Comparison of ENCODE assay signal across 1 cellular context in genomic region chr10:13414855-13415254, GRCh38.
TF ChIP-seq lines count a peak whose summit lies in the region.

No MANE protein-coding gene starts in this region.

TF ChIP-seq in HepG2, 621 proteins besides CTCF, POLR2A, EP300 and RAD21 (continued from another document and continues in another):
- TF ChIP-seq, protein P1, sequence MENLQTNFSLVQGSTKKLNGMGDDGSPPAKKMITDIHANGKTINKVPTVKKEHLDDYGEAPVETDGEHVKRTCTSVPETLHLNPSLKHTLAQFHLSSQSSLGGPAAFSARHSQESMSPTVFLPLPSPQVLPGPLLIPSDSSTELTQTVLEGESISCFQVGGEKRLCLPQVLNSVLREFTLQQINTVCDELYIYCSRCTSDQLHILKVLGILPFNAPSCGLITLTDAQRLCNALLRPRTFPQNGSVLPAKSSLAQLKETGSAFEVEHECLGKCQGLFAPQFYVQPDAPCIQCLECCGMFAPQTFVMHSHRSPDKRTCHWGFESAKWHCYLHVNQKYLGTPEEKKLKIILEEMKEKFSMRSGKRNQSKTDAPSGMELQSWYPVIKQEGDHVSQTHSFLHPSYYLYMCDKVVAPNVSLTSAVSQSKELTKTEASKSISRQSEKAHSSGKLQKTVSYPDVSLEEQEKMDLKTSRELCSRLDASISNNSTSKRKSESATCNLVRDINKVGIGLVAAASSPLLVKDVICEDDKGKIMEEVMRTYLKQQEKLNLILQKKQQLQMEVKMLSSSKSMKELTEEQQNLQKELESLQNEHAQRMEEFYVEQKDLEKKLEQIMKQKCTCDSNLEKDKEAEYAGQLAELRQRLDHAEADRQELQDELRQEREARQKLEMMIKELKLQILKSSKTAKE (CRISPR knock-in tag; IDR thresholded peaks at IDR 0.05; ENCODE audit: borderline replicate concordance): no peak
- TF ChIP-seq ZFP90 (CRISPR knock-in tag; IDR thresholded peaks at IDR 0.05; ENCODE audit: borderline replicate concordance) (no peak), ZNF274 (CRISPR knock-in tag; IDR thresholded peaks at IDR 0.05) (no peak; the same call in 1 of the 2 replicates), HOXA3 (CRISPR knock-in tag; IDR thresholded peaks at IDR 0.05) (peak; percentile 15; the same call in 1 of the 2 replicates), HOXD1 (CRISPR knock-in tag; IDR thresholded peaks at IDR 0.05) (peak; percentile 92), CHD2 (IDR thresholded peaks at IDR 0.05; ENCODE audit: low read depth, low read length) (no peak), SP1 (IDR thresholded peaks at IDR 0.05) (no peak), SP1 (CRISPR knock-in tag; IDR thresholded peaks at IDR 0.05) (no peak), ATF2 (CRISPR knock-in tag; IDR thresholded peaks at IDR 0.05) (0 out of 2 replicates have a peak, but pooled peaks have one; percentile 34), MAFK (conservative IDR thresholded peaks at IDR 0.05 in 1 of 2, IDR thresholded peaks at IDR 0.05 in 1 of 2; ENCODE audit: low read length in 2 of 2) (no peak), ZNF674 (CRISPR knock-in tag; IDR thresholded peaks at IDR 0.05; ENCODE audit: low read depth) (no peak), GATA4 (IDR thresholded peaks at IDR 0.05; ENCODE audit: borderline replicate concordance, low read depth) (no peak), PHF21A (CRISPR knock-in tag; IDR thresholded peaks at IDR 0.05) (no peak; the same call in 1 of the 2 replicates), PRDM10 (CRISPR knock-in tag; IDR thresholded peaks at IDR 0.05; ENCODE audit: low read depth) (no peak), SIN3B (IDR thresholded peaks at IDR 0.05; ENCODE audit: low read length) (no peak), ZSCAN21 (CRISPR knock-in tag; IDR thresholded peaks at IDR 0.05; ENCODE audit: borderline replicate concordance) (no peak), ZNF180 (CRISPR knock-in tag; IDR thresholded peaks at IDR 0.05; ENCODE audit: borderline replicate concordance, low read depth) (no peak), SIN3A (IDR thresholded peaks at IDR 0.05; ENCODE audit: borderline replicate concordance, low read depth, low read length) (no peak), ETV5 (CRISPR knock-in tag; IDR thresholded peaks at IDR 0.05; ENCODE audit: borderline replicate concordance) (peak; percentile 91), TAF1 (CRISPR knock-in tag; IDR thresholded peaks at IDR 0.05) (no peak), PCBP1 (IDR thresholded peaks at IDR 0.05; ENCODE audit: borderline replicate concordance, low read depth, low read length) (no peak), STAT5B (CRISPR knock-in tag; IDR thresholded peaks at IDR 0.05) (no peak), PHF8 (CRISPR knock-in tag; IDR thresholded peaks at IDR 0.05) (no peak), ADNP (CRISPR knock-in tag; IDR thresholded peaks at IDR 0.05) (no peak), ZNF30 (CRISPR knock-in tag; IDR thresholded peaks at IDR 0.05) (no peak), CBX2 (IDR thresholded peaks at IDR 0.05; ENCODE audit: low read depth, low read length) (no peak), CBX2 (CRISPR knock-in tag; IDR thresholded peaks at IDR 0.05; ENCODE audit: low read depth) (no peak), FIP1L1 (IDR thresholded peaks at IDR 0.05; ENCODE audit: borderline replicate concordance, insufficient read depth, low read depth, low read length) (no peak), RAD51 (IDR thresholded peaks at IDR 0.05; ENCODE audit: borderline replicate concordance) (no peak), MTA1 (CRISPR knock-in tag; IDR thresholded peaks at IDR 0.05; ENCODE audit: borderline replicate concordance) (no peak), ZMYM2 (CRISPR knock-in tag; IDR thresholded peaks at IDR 0.05) (no peak), MYPOP (CRISPR knock-in tag; IDR thresholded peaks at IDR 0.05) (no peak), JARID2 (CRISPR knock-in tag; IDR thresholded peaks at IDR 0.05; ENCODE audit: insufficient replicate concordance) (no peak), TBP (CRISPR knock-in tag; IDR thresholded peaks at IDR 0.05) (no peak), RBFOX2 (IDR thresholded peaks at IDR 0.05; ENCODE audit: low read depth, low read length) (no peak), ZNF251 (CRISPR knock-in tag; IDR thresholded peaks at IDR 0.05) (no peak), ZNF644 (CRISPR knock-in tag; IDR thresholded peaks at IDR 0.05; ENCODE audit: low read depth) (peak; percentile 53; the same call in 1 of the 2 replicates), KLF11 (CRISPR knock-in tag; IDR thresholded peaks at IDR 0.05) (no peak), ATF1 (CRISPR knock-in tag; IDR thresholded peaks at IDR 0.05) (no peak), ZNF563 (CRISPR knock-in tag; IDR thresholded peaks at IDR 0.05) (no peak), ZSCAN20 (CRISPR knock-in tag; IDR thresholded peaks at IDR 0.05; ENCODE audit: borderline replicate concordance) (no peak), NAIF1 (CRISPR knock-in tag; IDR thresholded peaks at IDR 0.05; ENCODE audit: borderline replicate concordance) (no peak), SP4 (CRISPR knock-in tag; IDR thresholded peaks at IDR 0.05) (no peak), SMARCE1 (IDR thresholded peaks at IDR 0.05; ENCODE audit: borderline replicate concordance) (no peak), EEA1 (CRISPR knock-in tag; IDR thresholded peaks at IDR 0.05; ENCODE audit: borderline replicate concordance) (no peak), RFXANK (CRISPR knock-in tag; IDR thresholded peaks at IDR 0.05) (no peak), NFKBIZ (CRISPR knock-in tag; IDR thresholded peaks at IDR 0.05) (no peak), TCF7 (IDR thresholded peaks at IDR 0.05; ENCODE audit: low read depth) (no peak), GLI4 (CRISPR knock-in tag; IDR thresholded peaks at IDR 0.05; ENCODE audit: borderline replicate concordance) (no peak), TFDP1 (CRISPR knock-in tag; IDR thresholded peaks at IDR 0.05; ENCODE audit: borderline replicate concordance) (no peak)
- TF ChIP-seq, protein P2, sequence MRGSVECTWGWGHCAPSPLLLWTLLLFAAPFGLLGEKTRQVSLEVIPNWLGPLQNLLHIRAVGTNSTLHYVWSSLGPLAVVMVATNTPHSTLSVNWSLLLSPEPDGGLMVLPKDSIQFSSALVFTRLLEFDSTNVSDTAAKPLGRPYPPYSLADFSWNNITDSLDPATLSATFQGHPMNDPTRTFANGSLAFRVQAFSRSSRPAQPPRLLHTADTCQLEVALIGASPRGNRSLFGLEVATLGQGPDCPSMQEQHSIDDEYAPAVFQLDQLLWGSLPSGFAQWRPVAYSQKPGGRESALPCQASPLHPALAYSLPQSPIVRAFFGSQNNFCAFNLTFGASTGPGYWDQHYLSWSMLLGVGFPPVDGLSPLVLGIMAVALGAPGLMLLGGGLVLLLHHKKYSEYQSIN (CRISPR knock-in tag; IDR thresholded peaks at IDR 0.05; ENCODE audit: borderline replicate concordance): no peak
- TF ChIP-seq, protein P3, sequence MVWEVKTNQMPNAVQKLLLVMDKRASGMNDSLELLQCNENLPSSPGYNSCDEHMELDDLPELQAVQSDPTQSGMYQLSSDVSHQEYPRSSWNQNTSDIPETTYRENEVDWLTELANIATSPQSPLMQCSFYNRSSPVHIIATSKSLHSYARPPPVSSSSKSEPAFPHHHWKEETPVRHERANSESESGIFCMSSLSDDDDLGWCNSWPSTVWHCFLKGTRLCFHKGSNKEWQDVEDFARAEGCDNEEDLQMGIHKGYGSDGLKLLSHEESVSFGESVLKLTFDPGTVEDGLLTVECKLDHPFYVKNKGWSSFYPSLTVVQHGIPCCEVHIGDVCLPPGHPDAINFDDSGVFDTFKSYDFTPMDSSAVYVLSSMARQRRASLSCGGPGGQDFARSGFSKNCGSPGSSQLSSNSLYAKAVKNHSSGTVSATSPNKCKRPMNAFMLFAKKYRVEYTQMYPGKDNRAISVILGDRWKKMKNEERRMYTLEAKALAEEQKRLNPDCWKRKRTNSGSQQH (CRISPR knock-in tag; IDR thresholded peaks at IDR 0.05; ENCODE audit: low read depth): no peak
- TF ChIP-seq, protein P4, sequence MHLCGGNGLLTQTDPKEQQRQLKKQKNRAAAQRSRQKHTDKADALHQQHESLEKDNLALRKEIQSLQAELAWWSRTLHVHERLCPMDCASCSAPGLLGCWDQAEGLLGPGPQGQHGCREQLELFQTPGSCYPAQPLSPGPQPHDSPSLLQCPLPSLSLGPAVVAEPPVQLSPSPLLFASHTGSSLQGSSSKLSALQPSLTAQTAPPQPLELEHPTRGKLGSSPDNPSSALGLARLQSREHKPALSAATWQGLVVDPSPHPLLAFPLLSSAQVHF (CRISPR knock-in tag; IDR thresholded peaks at IDR 0.05): no peak
- TF ChIP-seq, protein P5, sequence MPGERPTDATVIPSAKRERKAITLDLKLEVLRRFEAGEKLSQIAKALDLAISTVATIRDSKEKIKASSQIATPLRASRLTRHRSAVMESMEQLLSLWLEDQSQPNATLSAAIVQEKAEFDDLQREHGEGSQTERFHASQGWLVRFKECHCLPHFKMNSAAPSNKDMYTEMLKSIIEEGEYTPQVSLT (CRISPR knock-in tag; IDR thresholded peaks at IDR 0.05; ENCODE audit: borderline replicate concordance, low read depth): no peak
- TF ChIP-seq, protein P6, sequence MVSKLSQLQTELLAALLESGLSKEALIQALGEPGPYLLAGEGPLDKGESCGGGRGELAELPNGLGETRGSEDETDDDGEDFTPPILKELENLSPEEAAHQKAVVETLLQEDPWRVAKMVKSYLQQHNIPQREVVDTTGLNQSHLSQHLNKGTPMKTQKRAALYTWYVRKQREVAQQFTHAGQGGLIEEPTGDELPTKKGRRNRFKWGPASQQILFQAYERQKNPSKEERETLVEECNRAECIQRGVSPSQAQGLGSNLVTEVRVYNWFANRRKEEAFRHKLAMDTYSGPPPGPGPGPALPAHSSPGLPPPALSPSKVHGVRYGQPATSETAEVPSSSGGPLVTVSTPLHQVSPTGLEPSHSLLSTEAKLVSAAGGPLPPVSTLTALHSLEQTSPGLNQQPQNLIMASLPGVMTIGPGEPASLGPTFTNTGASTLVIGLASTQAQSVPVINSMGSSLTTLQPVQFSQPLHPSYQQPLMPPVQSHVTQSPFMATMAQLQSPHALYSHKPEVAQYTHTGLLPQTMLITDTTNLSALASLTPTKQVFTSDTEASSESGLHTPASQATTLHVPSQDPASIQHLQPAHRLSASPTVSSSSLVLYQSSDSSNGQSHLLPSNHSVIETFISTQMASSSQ (IDR thresholded peaks at IDR 0.05; ENCODE audit: low read depth): no peak
- TF ChIP-seq, protein P6 (CRISPR knock-in tag; IDR thresholded peaks at IDR 0.05; ENCODE audit: borderline replicate concordance): no peak
